ENCODE assay signal across 1 cellular context in the genomic region with DNA sequence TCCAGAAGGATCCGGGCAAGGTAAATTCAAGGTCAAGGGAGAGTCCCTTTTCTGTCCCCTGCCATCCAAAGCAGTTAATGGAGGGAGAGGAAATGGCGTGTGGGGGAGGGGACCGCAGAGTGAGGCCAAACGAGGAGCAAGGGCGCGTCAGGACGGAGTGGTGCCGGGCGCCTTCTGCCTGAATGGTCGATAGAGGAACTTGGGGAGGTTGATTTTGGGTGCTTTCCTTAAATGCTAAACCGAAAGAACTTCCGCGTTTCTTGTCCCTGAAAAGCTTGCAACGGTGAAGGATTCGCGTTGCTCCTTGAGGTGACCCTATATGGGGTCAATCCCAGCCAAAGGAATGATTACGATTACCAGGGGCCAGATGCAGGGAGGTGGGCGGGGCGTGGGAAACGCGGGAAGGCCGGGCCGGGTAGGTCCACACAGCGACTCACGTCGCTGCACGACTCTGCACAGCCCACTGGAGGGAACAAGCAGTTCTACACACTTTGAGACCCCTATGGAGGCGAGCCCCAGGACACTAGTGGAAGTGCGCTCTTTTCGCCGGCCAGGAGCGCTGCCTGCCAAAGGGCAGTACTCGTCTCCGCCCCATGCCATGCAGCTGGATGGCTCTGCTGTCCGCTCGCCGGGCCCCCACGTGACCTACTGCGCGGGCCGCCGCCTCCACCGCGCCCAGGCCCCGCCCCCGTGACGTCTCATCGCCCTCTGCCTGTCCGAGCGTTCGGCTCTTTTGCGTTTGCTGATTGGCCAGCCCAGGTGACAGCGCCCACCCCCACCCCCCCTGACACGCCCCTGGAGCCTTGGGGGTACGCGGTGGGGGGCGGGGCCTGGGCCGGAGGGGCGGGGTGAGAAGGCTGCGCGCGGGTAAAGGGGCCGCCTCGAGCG.
TF ChIP-seq lines count a peak whose summit lies in the region.

No MANE protein-coding gene starts in this region.

TF ChIP-seq in HEK293, 187 proteins besides CTCF, POLR2A, EP300 and RAD21 (continued from another document and continues in another):
- TF ChIP-seq, protein P1, sequence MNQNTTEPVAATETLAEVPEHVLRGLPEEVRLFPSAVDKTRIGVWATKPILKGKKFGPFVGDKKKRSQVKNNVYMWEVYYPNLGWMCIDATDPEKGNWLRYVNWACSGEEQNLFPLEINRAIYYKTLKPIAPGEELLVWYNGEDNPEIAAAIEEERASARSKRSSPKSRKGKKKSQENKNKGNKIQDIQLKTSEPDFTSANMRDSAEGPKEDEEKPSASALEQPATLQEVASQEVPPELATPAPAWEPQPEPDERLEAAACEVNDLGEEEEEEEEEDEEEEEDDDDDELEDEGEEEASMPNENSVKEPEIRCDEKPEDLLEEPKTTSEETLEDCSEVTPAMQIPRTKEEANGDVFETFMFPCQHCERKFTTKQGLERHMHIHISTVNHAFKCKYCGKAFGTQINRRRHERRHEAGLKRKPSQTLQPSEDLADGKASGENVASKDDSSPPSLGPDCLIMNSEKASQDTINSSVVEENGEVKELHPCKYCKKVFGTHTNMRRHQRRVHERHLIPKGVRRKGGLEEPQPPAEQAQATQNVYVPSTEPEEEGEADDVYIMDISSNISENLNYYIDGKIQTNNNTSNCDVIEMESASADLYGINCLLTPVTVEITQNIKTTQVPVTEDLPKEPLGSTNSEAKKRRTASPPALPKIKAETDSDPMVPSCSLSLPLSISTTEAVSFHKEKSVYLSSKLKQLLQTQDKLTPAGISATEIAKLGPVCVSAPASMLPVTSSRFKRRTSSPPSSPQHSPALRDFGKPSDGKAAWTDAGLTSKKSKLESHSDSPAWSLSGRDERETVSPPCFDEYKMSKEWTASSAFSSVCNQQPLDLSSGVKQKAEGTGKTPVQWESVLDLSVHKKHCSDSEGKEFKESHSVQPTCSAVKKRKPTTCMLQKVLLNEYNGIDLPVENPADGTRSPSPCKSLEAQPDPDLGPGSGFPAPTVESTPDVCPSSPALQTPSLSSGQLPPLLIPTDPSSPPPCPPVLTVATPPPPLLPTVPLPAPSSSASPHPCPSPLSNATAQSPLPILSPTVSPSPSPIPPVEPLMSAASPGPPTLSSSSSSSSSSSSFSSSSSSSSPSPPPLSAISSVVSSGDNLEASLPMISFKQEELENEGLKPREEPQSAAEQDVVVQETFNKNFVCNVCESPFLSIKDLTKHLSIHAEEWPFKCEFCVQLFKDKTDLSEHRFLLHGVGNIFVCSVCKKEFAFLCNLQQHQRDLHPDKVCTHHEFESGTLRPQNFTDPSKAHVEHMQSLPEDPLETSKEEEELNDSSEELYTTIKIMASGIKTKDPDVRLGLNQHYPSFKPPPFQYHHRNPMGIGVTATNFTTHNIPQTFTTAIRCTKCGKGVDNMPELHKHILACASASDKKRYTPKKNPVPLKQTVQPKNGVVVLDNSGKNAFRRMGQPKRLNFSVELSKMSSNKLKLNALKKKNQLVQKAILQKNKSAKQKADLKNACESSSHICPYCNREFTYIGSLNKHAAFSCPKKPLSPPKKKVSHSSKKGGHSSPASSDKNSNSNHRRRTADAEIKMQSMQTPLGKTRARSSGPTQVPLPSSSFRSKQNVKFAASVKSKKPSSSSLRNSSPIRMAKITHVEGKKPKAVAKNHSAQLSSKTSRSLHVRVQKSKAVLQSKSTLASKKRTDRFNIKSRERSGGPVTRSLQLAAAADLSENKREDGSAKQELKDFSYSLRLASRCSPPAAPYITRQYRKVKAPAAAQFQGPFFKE (tag by site-specific recombination; IDR thresholded peaks at IDR 0.05; ENCODE audit: borderline replicate concordance): no peak
- peak; percentile 58; the same call in 1 of the 2 replicates for TF ChIP-seq ZBTB20 (tag by site-specific recombination; IDR thresholded peaks at IDR 0.05)
- no peak for TF ChIP-seq RBAK (tag by site-specific recombination; IDR thresholded peaks at IDR 0.05)
- TF ChIP-seq KLF1 (tag by site-specific recombination; IDR thresholded peaks at IDR 0.05): peak; percentile 67
- TF ChIP-seq, protein P2, sequence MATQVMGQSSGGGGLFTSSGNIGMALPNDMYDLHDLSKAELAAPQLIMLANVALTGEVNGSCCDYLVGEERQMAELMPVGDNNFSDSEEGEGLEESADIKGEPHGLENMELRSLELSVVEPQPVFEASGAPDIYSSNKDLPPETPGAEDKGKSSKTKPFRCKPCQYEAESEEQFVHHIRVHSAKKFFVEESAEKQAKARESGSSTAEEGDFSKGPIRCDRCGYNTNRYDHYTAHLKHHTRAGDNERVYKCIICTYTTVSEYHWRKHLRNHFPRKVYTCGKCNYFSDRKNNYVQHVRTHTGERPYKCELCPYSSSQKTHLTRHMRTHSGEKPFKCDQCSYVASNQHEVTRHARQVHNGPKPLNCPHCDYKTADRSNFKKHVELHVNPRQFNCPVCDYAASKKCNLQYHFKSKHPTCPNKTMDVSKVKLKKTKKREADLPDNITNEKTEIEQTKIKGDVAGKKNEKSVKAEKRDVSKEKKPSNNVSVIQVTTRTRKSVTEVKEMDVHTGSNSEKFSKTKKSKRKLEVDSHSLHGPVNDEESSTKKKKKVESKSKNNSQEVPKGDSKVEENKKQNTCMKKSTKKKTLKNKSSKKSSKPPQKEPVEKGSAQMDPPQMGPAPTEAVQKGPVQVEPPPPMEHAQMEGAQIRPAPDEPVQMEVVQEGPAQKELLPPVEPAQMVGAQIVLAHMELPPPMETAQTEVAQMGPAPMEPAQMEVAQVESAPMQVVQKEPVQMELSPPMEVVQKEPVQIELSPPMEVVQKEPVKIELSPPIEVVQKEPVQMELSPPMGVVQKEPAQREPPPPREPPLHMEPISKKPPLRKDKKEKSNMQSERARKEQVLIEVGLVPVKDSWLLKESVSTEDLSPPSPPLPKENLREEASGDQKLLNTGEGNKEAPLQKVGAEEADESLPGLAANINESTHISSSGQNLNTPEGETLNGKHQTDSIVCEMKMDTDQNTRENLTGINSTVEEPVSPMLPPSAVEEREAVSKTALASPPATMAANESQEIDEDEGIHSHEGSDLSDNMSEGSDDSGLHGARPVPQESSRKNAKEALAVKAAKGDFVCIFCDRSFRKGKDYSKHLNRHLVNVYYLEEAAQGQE (tag by site-specific recombination; IDR thresholded peaks at IDR 0.05): peak; percentile 51; the same call in 1 of the 2 replicates
- no peak for TF ChIP-seq ZNF776 (tag by site-specific recombination; IDR thresholded peaks at IDR 0.05; ENCODE audit: borderline replicate concordance)
- no peak for TF ChIP-seq ZNF664 (tag by site-specific recombination; IDR thresholded peaks at IDR 0.05)
- peak; percentile 81; the same call in 1 of the 2 replicates for TF ChIP-seq GLIS2 (tag by site-specific recombination; IDR thresholded peaks at IDR 0.05)
- TF ChIP-seq, protein P3, sequence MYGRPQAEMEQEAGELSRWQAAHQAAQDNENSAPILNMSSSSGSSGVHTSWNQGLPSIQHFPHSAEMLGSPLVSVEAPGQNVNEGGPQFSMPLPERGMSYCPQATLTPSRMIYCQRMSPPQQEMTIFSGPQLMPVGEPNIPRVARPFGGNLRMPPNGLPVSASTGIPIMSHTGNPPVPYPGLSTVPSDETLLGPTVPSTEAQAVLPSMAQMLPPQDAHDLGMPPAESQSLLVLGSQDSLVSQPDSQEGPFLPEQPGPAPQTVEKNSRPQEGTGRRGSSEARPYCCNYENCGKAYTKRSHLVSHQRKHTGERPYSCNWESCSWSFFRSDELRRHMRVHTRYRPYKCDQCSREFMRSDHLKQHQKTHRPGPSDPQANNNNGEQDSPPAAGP (tag by site-specific recombination; IDR thresholded peaks at IDR 0.05): 0 out of 2 replicates have a peak, but pooled peaks have one; percentile 49
- TF ChIP-seq ZNF76 (tag by site-specific recombination; IDR thresholded peaks at IDR 0.05; ENCODE audit: borderline replicate concordance, low read depth): no peak
- 0 out of 2 replicates have a peak, but pooled peaks have one; percentile 47 for TF ChIP-seq ZBTB48 (tag by site-specific recombination; IDR thresholded peaks at IDR 0.05)
- no peak for TF ChIP-seq ZNF19 (tag by site-specific recombination; IDR thresholded peaks at IDR 0.05; ENCODE audit: low read depth)
- TF ChIP-seq, protein P4, sequence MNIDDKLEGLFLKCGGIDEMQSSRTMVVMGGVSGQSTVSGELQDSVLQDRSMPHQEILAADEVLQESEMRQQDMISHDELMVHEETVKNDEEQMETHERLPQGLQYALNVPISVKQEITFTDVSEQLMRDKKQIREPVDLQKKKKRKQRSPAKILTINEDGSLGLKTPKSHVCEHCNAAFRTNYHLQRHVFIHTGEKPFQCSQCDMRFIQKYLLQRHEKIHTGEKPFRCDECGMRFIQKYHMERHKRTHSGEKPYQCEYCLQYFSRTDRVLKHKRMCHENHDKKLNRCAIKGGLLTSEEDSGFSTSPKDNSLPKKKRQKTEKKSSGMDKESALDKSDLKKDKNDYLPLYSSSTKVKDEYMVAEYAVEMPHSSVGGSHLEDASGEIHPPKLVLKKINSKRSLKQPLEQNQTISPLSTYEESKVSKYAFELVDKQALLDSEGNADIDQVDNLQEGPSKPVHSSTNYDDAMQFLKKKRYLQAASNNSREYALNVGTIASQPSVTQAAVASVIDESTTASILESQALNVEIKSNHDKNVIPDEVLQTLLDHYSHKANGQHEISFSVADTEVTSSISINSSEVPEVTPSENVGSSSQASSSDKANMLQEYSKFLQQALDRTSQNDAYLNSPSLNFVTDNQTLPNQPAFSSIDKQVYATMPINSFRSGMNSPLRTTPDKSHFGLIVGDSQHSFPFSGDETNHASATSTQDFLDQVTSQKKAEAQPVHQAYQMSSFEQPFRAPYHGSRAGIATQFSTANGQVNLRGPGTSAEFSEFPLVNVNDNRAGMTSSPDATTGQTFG (tag by site-specific recombination; IDR thresholded peaks at IDR 0.05; ENCODE audit: borderline replicate concordance): no peak
- TF ChIP-seq WT1 (tag by site-specific recombination; IDR thresholded peaks at IDR 0.05): no peak
- TF ChIP-seq ZNF660 (tag by site-specific recombination; IDR thresholded peaks at IDR 0.05): 0 out of 2 replicates have a peak, but pooled peaks have one; percentile 12
- no peak for TF ChIP-seq ZNF23 (tag by site-specific recombination; IDR thresholded peaks at IDR 0.05; ENCODE audit: borderline replicate concordance)
- no peak for TF ChIP-seq ZNF677 (tag by site-specific recombination; IDR thresholded peaks at IDR 0.05)
- no peak for TF ChIP-seq OSR2 (tag by site-specific recombination; IDR thresholded peaks at IDR 0.05)
- TF ChIP-seq ZNF335 (tag by site-specific recombination; conservative IDR thresholded peaks at IDR 0.05): peak; percentile 88
- TF ChIP-seq, protein P5, sequence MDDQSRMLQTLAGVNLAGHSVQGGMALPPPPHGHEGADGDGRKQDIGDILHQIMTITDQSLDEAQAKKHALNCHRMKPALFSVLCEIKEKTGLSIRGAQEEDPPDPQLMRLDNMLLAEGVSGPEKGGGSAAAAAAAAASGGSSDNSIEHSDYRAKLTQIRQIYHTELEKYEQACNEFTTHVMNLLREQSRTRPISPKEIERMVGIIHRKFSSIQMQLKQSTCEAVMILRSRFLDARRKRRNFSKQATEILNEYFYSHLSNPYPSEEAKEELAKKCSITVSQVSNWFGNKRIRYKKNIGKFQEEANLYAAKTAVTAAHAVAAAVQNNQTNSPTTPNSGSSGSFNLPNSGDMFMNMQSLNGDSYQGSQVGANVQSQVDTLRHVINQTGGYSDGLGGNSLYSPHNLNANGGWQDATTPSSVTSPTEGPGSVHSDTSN (CRISPR knock-in tag; IDR thresholded peaks at IDR 0.05): no peak
- no peak for TF ChIP-seq ZNF544 (tag by site-specific recombination; IDR thresholded peaks at IDR 0.05)
- TF ChIP-seq, protein P6, sequence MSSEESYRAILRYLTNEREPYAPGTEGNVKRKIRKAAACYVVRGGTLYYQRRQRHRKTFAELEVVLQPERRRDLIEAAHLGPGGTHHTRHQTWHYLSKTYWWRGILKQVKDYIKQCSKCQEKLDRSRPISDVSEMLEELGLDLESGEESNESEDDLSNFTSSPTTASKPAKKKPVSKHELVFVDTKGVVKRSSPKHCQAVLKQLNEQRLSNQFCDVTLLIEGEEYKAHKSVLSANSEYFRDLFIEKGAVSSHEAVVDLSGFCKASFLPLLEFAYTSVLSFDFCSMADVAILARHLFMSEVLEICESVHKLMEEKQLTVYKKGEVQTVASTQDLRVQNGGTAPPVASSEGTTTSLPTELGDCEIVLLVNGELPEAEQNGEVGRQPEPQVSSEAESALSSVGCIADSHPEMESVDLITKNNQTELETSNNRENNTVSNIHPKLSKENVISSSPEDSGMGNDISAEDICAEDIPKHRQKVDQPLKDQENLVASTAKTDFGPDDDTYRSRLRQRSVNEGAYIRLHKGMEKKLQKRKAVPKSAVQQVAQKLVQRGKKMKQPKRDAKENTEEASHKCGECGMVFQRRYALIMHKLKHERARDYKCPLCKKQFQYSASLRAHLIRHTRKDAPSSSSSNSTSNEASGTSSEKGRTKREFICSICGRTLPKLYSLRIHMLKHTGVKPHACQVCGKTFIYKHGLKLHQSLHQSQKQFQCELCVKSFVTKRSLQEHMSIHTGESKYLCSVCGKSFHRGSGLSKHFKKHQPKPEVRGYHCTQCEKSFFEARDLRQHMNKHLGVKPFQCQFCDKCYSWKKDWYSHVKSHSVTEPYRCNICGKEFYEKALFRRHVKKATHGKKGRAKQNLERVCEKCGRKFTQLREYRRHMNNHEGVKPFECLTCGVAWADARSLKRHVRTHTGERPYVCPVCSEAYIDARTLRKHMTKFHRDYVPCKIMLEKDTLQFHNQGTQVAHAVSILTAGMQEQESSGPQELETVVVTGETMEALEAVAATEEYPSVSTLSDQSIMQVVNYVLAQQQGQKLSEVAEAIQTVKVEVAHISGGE (tag by site-specific recombination; conservative IDR thresholded peaks at IDR 0.05; ENCODE audit: low read depth): no peak
- TF ChIP-seq ZNF311 (tag by site-specific recombination; IDR thresholded peaks at IDR 0.05; ENCODE audit: borderline replicate concordance): no peak
- no peak for TF ChIP-seq ZNF626 (tag by site-specific recombination; IDR thresholded peaks at IDR 0.05)
- peak; percentile 63 for TF ChIP-seq ZFHX2 (tag by site-specific recombination; conservative IDR thresholded peaks at IDR 0.05)
- TF ChIP-seq ZFP3 (tag by site-specific recombination; IDR thresholded peaks at IDR 0.05; ENCODE audit: low read depth): no peak
- TF ChIP-seq ZNF114 (tag by site-specific recombination; IDR thresholded peaks at IDR 0.05): no peak
- TF ChIP-seq, protein P7, sequence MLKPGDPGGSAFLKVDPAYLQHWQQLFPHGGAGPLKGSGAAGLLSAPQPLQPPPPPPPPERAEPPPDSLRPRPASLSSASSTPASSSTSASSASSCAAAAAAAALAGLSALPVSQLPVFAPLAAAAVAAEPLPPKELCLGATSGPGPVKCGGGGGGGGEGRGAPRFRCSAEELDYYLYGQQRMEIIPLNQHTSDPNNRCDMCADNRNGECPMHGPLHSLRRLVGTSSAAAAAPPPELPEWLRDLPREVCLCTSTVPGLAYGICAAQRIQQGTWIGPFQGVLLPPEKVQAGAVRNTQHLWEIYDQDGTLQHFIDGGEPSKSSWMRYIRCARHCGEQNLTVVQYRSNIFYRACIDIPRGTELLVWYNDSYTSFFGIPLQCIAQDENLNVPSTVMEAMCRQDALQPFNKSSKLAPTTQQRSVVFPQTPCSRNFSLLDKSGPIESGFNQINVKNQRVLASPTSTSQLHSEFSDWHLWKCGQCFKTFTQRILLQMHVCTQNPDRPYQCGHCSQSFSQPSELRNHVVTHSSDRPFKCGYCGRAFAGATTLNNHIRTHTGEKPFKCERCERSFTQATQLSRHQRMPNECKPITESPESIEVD (tag by site-specific recombination; IDR thresholded peaks at IDR 0.05): no peak
- peak; percentile 16; the same call in 1 of the 2 replicates for TF ChIP-seq ZNF341 (tag by site-specific recombination; IDR thresholded peaks at IDR 0.05; ENCODE audit: low read depth)
- no peak for TF ChIP-seq ZNF433 (tag by site-specific recombination; IDR thresholded peaks at IDR 0.05; ENCODE audit: low read depth)
- TF ChIP-seq ZNF791 (tag by site-specific recombination; IDR thresholded peaks at IDR 0.05): no peak
- no peak for TF ChIP-seq ZNF366 (tag by site-specific recombination; conservative IDR thresholded peaks at IDR 0.05)
- no peak for TF ChIP-seq ZNF391 (tag by site-specific recombination; IDR thresholded peaks at IDR 0.05; ENCODE audit: borderline replicate concordance, low read depth)
- no peak for TF ChIP-seq ZBTB7A (tag by site-specific recombination; IDR thresholded peaks at IDR 0.05; ENCODE audit: low read depth)
- TF ChIP-seq ZNF274 (IDR thresholded peaks at IDR 0.05; ENCODE audit: low read length): no peak
- TF ChIP-seq ZNF274 (tag by site-specific recombination; IDR thresholded peaks at IDR 0.05; ENCODE audit: borderline replicate concordance): no peak
